Comparison of ENCODE assay signal across 7 cellular contexts in the genomic region with DNA sequence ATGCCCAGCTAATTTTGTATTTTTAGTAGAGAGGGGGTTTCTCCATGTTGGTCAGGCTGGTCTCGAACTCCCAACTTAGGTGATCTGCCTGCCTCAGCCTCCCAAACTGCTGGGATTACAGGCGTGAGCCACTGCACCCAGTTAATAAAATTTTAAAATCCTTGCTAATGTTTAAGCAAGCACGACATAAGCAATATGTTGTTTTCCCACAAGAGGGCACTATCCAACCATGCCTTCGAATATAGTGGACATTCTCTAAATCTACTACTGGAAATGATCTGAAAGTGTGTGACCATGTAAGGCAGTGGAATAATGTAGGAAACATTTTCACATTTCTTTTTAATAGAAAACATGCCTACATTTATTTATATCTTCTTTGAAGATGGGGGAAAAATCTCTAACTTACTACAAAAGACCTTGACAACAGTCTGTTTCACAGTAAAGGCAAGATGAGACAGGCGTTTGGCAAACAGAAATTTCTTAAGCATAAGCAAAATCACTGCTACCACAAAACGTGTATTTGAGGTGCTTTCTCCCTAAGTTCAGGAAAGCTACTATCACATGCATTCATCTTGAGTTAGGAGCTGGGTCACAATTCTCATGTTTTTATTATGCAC. TPM values are rescaled to one million over a fixed set of nuclear protein-coding genes. Genes with fewer than 3 reads are reported as not detected.
DNase-seq lines count a peak whose midpoint lies in the region; ATAC-seq and TF ChIP-seq lines count a peak whose summit lies in the region.

No MANE protein-coding gene starts in this region.

- TF ChIP-seq CTCF in LNCaP clone FGC (IDR thresholded peaks at IDR 0.05; ENCODE audit: control insufficient read depth, extremely low read depth, insufficient read depth) (peak; percentile 60), SU-DHL-6 (IDR thresholded peaks at IDR 0.05; ENCODE audit: insufficient read depth, low read length, poor library complexity, severe bottlenecking) (peak; percentile 56), fibroblast of lung (conservative IDR thresholded peaks at IDR 0.05 in 1 of 2, IDR thresholded peaks at IDR 0.05 in 1 of 2; ENCODE audit: low read depth in 1 of 2, low read length in 2 of 2) (peak; percentile 68 to 74)

- in situ Hi-C loops in G401 (cut with HindIII; ENCODE audit: low sequenced_read_pairs) = no loop called here

- H3K9me2 ChIP-seq in SU-DHL-6 (replicated peaks; ENCODE audit: insufficient read depth, low read length) = no peaks in the 10 kb centered on the region

- H4K20me1 ChIP-seq in SU-DHL-6 (ENCODE audit: low read depth, low read length) = peaks cover 16% of the 10 kb centered on the region
- H4K20me1 ChIP-seq in fibroblast of lung (ENCODE audit: control insufficient read depth, extremely low read depth, insufficient read depth, low read length) = no peaks in the 10 kb centered on the region

- H3K9ac ChIP-seq in SU-DHL-6 (ENCODE audit: low read length) (no peak overlapping the region), fibroblast of lung (ENCODE audit: insufficient read depth, low read length) (no peak overlapping the region)

- H3K4me1 Mint-ChIP-seq in naive B cell = peaks cover 8 to 23% (median 17%) of the 10 kb centered on the region in 3 donors

- no peaks in the 10 kb centered on the region for H3K36me3 Mint-ChIP-seq in naive B cell

- H3K4me3 ChIP-seq in LNCaP clone FGC (ENCODE audit: low read depth, low read length) (no peak overlapping the region), SU-DHL-6 (ENCODE audit: insufficient read depth, low read length, poor library complexity, severe bottlenecking) (no peak overlapping the region), fibroblast of lung (replicated peaks in 1 of 4; ENCODE audit: control extremely low read depth in 1 of 4, insufficient read depth in 1 of 4, low read depth in 3 of 4, low read length in 4 of 4) (no peak overlapping the region)

- no peaks in the 10 kb centered on the region for H3K27me3 Mint-ChIP-seq in naive B cell

- peaks cover 39% of the 10 kb centered on the region; the same call in 1 of the 2 replicates for H3K79me2 ChIP-seq in SU-DHL-6 (ENCODE audit: insufficient read depth, low read length)
- H3K79me2 ChIP-seq in fibroblast of lung (ENCODE audit: control insufficient read depth, insufficient read depth, low read length) = peaks cover 24% of the 10 kb centered on the region

- peaks cover 13% of the 10 kb centered on the region for H3F3A ChIP-seq in SU-DHL-6 (ENCODE audit: insufficient read depth)

- peaks cover 26% of the 10 kb centered on the region for H3K4me1 ChIP-seq in fibroblast of lung (ENCODE audit: control insufficient read depth, extremely low read depth, insufficient read depth, low read length)

- H2AFZ ChIP-seq in SU-DHL-6 (ENCODE audit: low read depth, low read length, severe bottlenecking) (no peak overlapping the region), fibroblast of lung (ENCODE audit: low read length) (no peak overlapping the region)

- H3K9me3 Mint-ChIP-seq in naive B cell = no peaks in the 10 kb centered on the region

- no peak overlapping the region for H3K4me3 Mint-ChIP-seq in naive B cell

- no peak overlapping the region for H3K4me2 ChIP-seq in SU-DHL-6 (ENCODE audit: low read depth, low read length, poor library complexity, severe bottlenecking)
- H3K4me2 ChIP-seq in fibroblast of lung (ENCODE audit: extremely low read depth, insufficient read depth, low read length) = peak overlapping the region; percentile 55

- H3K27ac Mint-ChIP-seq in naive B cell = peak overlapping the region in 1 of 6 donors; percentile 50

- peak; percentile 83 for DNase-seq in G401 (ENCODE audit: low spot score)
- no peak for DNase-seq in LNCaP clone FGC (ENCODE audit: low read depth)
- peak; percentile 71 to 89 for DNase-seq in fibroblast of lung (ENCODE audit: low read depth in 2 of 2)
- DNase-seq in naive B cell = peak; percentile 23
- DNase-seq in OCI-M2 (lab: John Stamatoyannopoulos, UW; ENCODE audit: unreplicated experiment) = no peak

- H3K27ac ChIP-seq in SU-DHL-6 (ENCODE audit: low read depth, low read length) (no peak overlapping the region), fibroblast of lung (ENCODE audit: insufficient read depth, low read length) (peak overlapping the region; percentile 46)

- H3K9me3 ChIP-seq in SU-DHL-6 (ENCODE audit: insufficient read depth, low read length) (no peaks in the 10 kb centered on the region), fibroblast of lung (ENCODE audit: control insufficient read depth, insufficient read depth, low read depth, low read length) (no peaks in the 10 kb centered on the region)

- no peaks in the 10 kb centered on the region for H3K27me3 ChIP-seq in SU-DHL-6 (ENCODE audit: low read length)
- H3K27me3 ChIP-seq in fibroblast of lung (ENCODE audit: control insufficient read depth, insufficient read depth, low read length) = no peaks in the 10 kb centered on the region

- peaks cover 6% of the 10 kb centered on the region; the same call in 1 of the 2 replicates for H3K36me3 ChIP-seq in SU-DHL-6 (ENCODE audit: low read length)
- peaks cover 3% of the 10 kb centered on the region for H3K36me3 ChIP-seq in fibroblast of lung (ENCODE audit: control insufficient read depth, insufficient read depth, low read length)

- ATAC-seq in naive B cell (ENCODE audit: low read depth in 2 of 2) = peak in 1 of 2 donors; percentile 36
- no peak for ATAC-seq in GM19395 (IDR thresholded peaks at IDR 0.05; ENCODE audit: unreplicated experiment)

RNA-seq across cellular contexts. Expression of gene PITPNB, which starts 38.2 kb away (rescaled TPM):
- total RNA-seq in G401 (2014; rRNA removed; shearing (Covaris generic)) = 10.0 and 29.5 TPM in 2 replicates
- 26.2 and 42.4 TPM in 2 replicates for total RNA-seq in fibroblast of lung
- polyA plus RNA-seq in fibroblast of lung (79.4 and 91.0 TPM in 2 replicates), naive B cell (ENCODE audit: low read depth in 6 of 6) (10 to 100 TPM; 55.7 to 77.5 (median 67.3) TPM)
- polyA plus RNA-seq in fibroblast of lung (2012) = 68.7 and 80.6 TPM in 2 replicates
- polyA minus RNA-seq in fibroblast of lung (ENCODE audit: low replicate concordance) = 26.0 and 33.1 TPM in 2 replicates

Comparison
In these comparisons a context has a peak if more than half of its experiments do, and no peak if none do; other contexts are left out.
1. DNase-seq: peak in G401 (single experiment), fibroblast of lung (2 of 2) and naive B cell (single experiment); none in LNCaP clone FGC (single experiment) and OCI-M2 (single experiment).
2. Peak in every context shown above with its lines, with median percentiles within 50 percentile points of each other: CTCF ChIP-seq.